24 cellular contexts compared by ENCODE assay signal in the genomic region with DNA sequence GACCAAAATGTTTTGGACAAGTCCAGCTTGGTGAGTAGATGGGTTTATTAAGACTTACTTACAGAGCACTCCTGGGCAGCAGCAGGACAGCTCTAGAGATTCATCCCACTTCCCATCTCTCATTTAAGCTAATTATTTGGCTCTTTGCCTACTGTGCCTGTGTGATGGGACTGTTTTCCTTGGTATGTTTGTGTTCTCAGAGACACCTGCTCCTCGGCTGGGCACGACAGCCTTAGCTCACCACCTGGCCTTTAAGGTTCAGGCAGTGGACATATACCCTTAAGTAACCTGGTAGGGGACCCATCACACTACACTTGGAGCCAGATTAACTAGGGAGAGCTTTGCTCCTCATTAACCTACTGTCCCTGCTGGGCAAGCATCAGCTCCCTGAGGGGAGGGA. TPM values are rescaled to one million over a fixed set of nuclear protein-coding genes. Genes with fewer than 3 reads are reported as not detected.
DNase-seq lines count a peak whose midpoint lies in the region; ATAC-seq and TF ChIP-seq lines count a peak whose summit lies in the region.
"Had no signal": no experiment of that assay in that cellular context is flagged by ENCODE, and none has a peak within 500 bp of the region (broad histone marks: within the 10 kb centered on the region; RNA-seq: fewer than 3 reads in every experiment).

No MANE protein-coding gene starts in this region.

- no peak overlapping the region for H2BK120ac ChIP-seq in mesendoderm (ENCODE audit: low read depth, low read length)

- no peak overlapping the region for H2AK5ac ChIP-seq in mesendoderm (ENCODE audit: low read length)

- no peak overlapping the region for H3K4me2 ChIP-seq in mesendoderm (ENCODE audit: low read length)

- H4K5ac ChIP-seq in mesendoderm (ENCODE audit: low read length), result no peak overlapping the region

- H3K79me2 ChIP-seq in mesendoderm (ENCODE audit: control insufficient read depth, insufficient read depth, low read length), result no peaks in the 10 kb centered on the region

- H3K9me3 ChIP-seq in right cardiac atrium (ENCODE audit: control insufficient read depth, low read length) (no peaks in the 10 kb centered on the region), WERI-Rb-1 (ENCODE audit: severe bottlenecking) (no peaks in the 10 kb centered on the region)
- H3K9me3 ChIP-seq: transverse colon had no signal

- ATAC-seq in right cardiac atrium (peak in 1 of 2 donors; percentile 15), HG02970 (IDR thresholded peaks at IDR 0.05; ENCODE audit: low FRiP score, unreplicated experiment) (no peak)
- ATAC-seq: GM12878; K562; natural killer cell treated with Interleukin-12 subunit alpha and Interleukin-12 subunit beta and Interleukin-15 and Interleukin-18, amount 100 ng/mL, for 72 hours had no signal

- no peaks in the 10 kb centered on the region for H3K27me3 ChIP-seq in right cardiac atrium (ENCODE audit: control insufficient read depth, insufficient read depth)
- no peaks in the 10 kb centered on the region for H3K27me3 ChIP-seq in WERI-Rb-1 (ENCODE audit: insufficient read depth, low read depth, severe bottlenecking)
- H3K27me3 ChIP-seq in mesendoderm (ENCODE audit: insufficient read depth, low read length, poor library complexity), result no peaks in the 10 kb centered on the region
- H3K27me3 ChIP-seq: transverse colon had no signal

- no peak overlapping the region for H2BK15ac ChIP-seq in mesendoderm (replicated peaks; ENCODE audit: low read depth)

- H3K79me1 ChIP-seq in mesendoderm (ENCODE audit: low read length), result no peaks in the 10 kb centered on the region

- H3K56ac ChIP-seq in mesendoderm (ENCODE audit: low read length), result no peak overlapping the region

- no peak overlapping the region for H3K9ac ChIP-seq in mesendoderm (ENCODE audit: low read length)

- no peak for TF ChIP-seq CTCF in WERI-Rb-1 (IDR thresholded peaks at IDR 0.05; ENCODE audit: low read depth, low read length)

- no peaks in the 10 kb centered on the region for H3K36me3 ChIP-seq in WERI-Rb-1
- no peaks in the 10 kb centered on the region for H3K36me3 ChIP-seq in mesendoderm (ENCODE audit: control insufficient read depth, insufficient read depth, low read length)
- H3K36me3 ChIP-seq: transverse colon had no signal

- H3K4me3 ChIP-seq in right cardiac atrium (ENCODE audit: low read length) (no peak overlapping the region), WERI-Rb-1 (ENCODE audit: low read depth, low read length) (no peak overlapping the region), mesendoderm (ENCODE audit: low read length) (no peak overlapping the region)
- H3K4me3 ChIP-seq: dorsolateral prefrontal cortex, GM12878, K562, transverse colon had no signal

- no peak overlapping the region for H2BK5ac ChIP-seq in mesendoderm (ENCODE audit: low read length)

- whole genome bisulfite sequencing in right cardiac atrium, result 70% methylated on average over 2 of the region's 2 CpGs
- WGBS in mesendoderm (ENCODE audit: extremely low coverage, insufficient coverage, low lambda C conversion rate), result no CpG with 5 or more reads among the region's 2 CpGs

- no peak overlapping the region for H3K23ac ChIP-seq in mesendoderm (ENCODE audit: low read length)

- no peak overlapping the region for H3K4ac ChIP-seq in mesendoderm (ENCODE audit: low read depth, low read length)

- H3K27ac ChIP-seq in right cardiac atrium (ENCODE audit: low read length) (peak overlapping the region; percentile 13), WERI-Rb-1 (peak overlapping the region; percentile 26; the same call in 1 of the 2 replicates), mesendoderm (ENCODE audit: low read depth, low read length) (no peak overlapping the region)
- H3K27ac ChIP-seq: C4-2B had no signal

- no peak for DNase-seq in right cardiac atrium
- DNase-seq in cardiac septum (ENCODE audit: low spot score), result no peak
- DNase-seq in WERI-Rb-1, result peak; percentile 54
- peak; percentile 14 for DNase-seq in mesendoderm
- no peak for DNase-seq in dedifferentiated amniotic fluid mesenchymal stem cell (ENCODE audit: extremely low spot score)
- no peak for DNase-seq in head of caudate nucleus
- DNase-seq: activated CD4-positive, alpha-beta memory T cell treated with anti-CD3 and anti-CD28 coated beads, Interleukin-2, amount 10 ng/mL, durations not matched to agents 7 days and 5 days; activated CD4-positive, CD25-positive, alpha-beta regulatory T cell treated with anti-CD3 and anti-CD28 coated beads, Interleukin-2, amount 50 U/mL, for 72 hours; activated effector memory CD4-positive, alpha-beta T cell treated with Interleukin-2 at 50 U/mL for 16 hours; activated naive CD8-positive, alpha-beta T cell treated with anti-CD3 and anti-CD28 coated beads for 36 hours; activated T-cell treated with anti-CD3 and anti-CD28 coated beads for 4 hours; Calu3; dorsolateral prefrontal cortex; HCEC 1CT; islet precursor cell; NCI-H1105 treated with DMSO at 0.1 percent for 48 hours; NCI-H2107; NCI-H510A; transverse colon had no signal

- H4K8ac ChIP-seq in mesendoderm (ENCODE audit: low read depth, low read length), result no peak overlapping the region

- intact Hi-C loops in right cardiac atrium (cut with DNase I), result loop anchor here in 1 of 4 donors (10.0 kb wide), 1 partner anchor 200 kb away; no protein-coding TSS in a partner anchor
- intact Hi-C loops in cardiac septum (cut with DNase I), result loop anchor here (5.0 kb wide), 1 partner anchor 78 kb away; no protein-coding TSS in a partner anchor
- intact Hi-C loops in head of caudate nucleus (cut with DNase I), result no loop called here

- no peaks in the 10 kb centered on the region for H3K4me1 ChIP-seq in right cardiac atrium (ENCODE audit: control insufficient read depth, insufficient read depth, low read length)
- H3K4me1 ChIP-seq in mesendoderm (ENCODE audit: control insufficient read depth, low read depth, low read length), result no peaks in the 10 kb centered on the region
- H3K4me1 ChIP-seq: transverse colon had no signal

- no peak overlapping the region for H3K18ac ChIP-seq in mesendoderm (ENCODE audit: low read length)

RNA-seq across cellular contexts. Expression of a gene that starts 41.7 kb away (rescaled TPM):
- total RNA-seq in right cardiac atrium (100 to 1,000 TPM in 3 of 4 donors, 10 to 100 TPM in 1; 96.0 to 305 (median 164) TPM), cardiac septum (48.5 TPM)
- 131 TPM for polyA plus RNA-seq in right cardiac atrium
- 14.5 TPM for polyA plus RNA-seq in mesendoderm (2013, experiment 1 of 2)
- 14.7 TPM for polyA plus RNA-seq in mesendoderm (2013, experiment 2 of 2)
- total RNA-seq: activated CD4-positive, alpha-beta memory T cell treated with anti-CD3 and anti-CD28 coated beads, Interleukin-2, amount 10 ng/mL, durations not matched to agents 7 days and 5 days; activated naive CD8-positive, alpha-beta T cell treated with anti-CD3 and anti-CD28 coated beads for 36 hours; natural killer cell treated with Interleukin-12 subunit alpha and Interleukin-12 subunit beta and Interleukin-15 and Interleukin-18, amount 100 ng/mL, for 72 hours had no signal

Comparison
In these comparisons a context has a peak if more than half of its experiments do, and no peak if none do; other contexts are left out.
1. DNase-seq: peak in WERI-Rb-1 (single experiment) and mesendoderm (single experiment); none in right cardiac atrium (0 of 3), cardiac septum (single experiment), dedifferentiated amniotic fluid mesenchymal stem cell (single experiment) and head of caudate nucleus (0 of 42).